Comparison of ENCODE assay signal across 17 cellular contexts in the genomic region with DNA sequence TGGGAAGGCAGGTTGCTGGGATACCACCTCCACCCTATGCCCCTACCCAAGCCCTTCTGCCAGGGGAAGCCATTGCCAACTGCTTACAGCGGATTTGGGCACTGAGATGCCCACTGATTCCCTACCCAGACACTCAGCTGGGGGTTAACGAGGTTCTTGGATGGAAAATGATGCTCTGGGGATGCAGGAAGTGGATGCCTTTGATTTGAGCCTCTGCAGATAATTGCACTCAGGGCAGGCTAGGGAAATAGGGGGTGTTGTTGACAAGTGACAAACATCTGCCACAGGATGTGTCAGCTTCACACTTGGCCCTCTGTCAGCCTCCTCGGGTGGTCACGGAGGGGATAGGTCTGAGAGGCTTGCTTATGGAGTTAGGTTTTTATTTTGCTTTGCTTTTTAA. TPM values are rescaled to one million over a fixed set of nuclear protein-coding genes. Genes with fewer than 3 reads are reported as not detected.
A peak's percentile ranks its signal among the peaks of the same experiment; 100 is the strongest.
DNase-seq lines count a peak whose midpoint lies in the region; ATAC-seq lines count a peak whose summit lies in the region.
"Had no signal": no experiment of that assay in that cellular context is flagged by ENCODE, and none has a peak within 500 bp of the region (broad histone marks: within the 10 kb centered on the region; RNA-seq: fewer than 3 reads in every experiment).

No MANE protein-coding gene starts in this region.

- H3K27ac Mint-ChIP-seq in immature natural killer cell: peak overlapping the region; percentile 5 to 73 (median 48)
- H3K27ac Mint-ChIP-seq: CD4-positive, alpha-beta T cell; H9 had no signal

- no peaks in the 10 kb centered on the region for H3K36me3 Mint-ChIP-seq in immature natural killer cell

- in situ Hi-C loops in G401 (cut with HindIII; ENCODE audit: low sequenced_read_pairs): no loop called here

- ATAC-seq in GM21825 (IDR thresholded peaks at IDR 0.05; ENCODE audit: unreplicated experiment) (no peak), HG02610 (IDR thresholded peaks at IDR 0.05; ENCODE audit: unreplicated experiment) (no peak), HG02678 (IDR thresholded peaks at IDR 0.05; ENCODE audit: unreplicated experiment) (no peak)
- ATAC-seq: GM12878, K562 had no signal

- peaks cover 0 to 4% (median 2%) of the 10 kb centered on the region in 3 donors for H3K27me3 Mint-ChIP-seq in immature natural killer cell (ENCODE audit: low read depth in 3 of 3)

- H3K4me1 Mint-ChIP-seq in immature natural killer cell: peaks cover 24 to 25% of the 10 kb centered on the region in 2 donors

- peak overlapping the region; percentile 8 to 82 (median 40) for H3K4me3 Mint-ChIP-seq in immature natural killer cell
- H3K4me3 Mint-ChIP-seq: CD4-positive, alpha-beta T cell; H9 had no signal

- H3K9me3 Mint-ChIP-seq in immature natural killer cell: no peaks in the 10 kb centered on the region
- H3K9me3 Mint-ChIP-seq: CD4-positive, alpha-beta T cell; H9 had no signal

- peak; percentile 28 for DNase-seq in DMS 273 (lab: John Stamatoyannopoulos, UW; ENCODE audit: unreplicated experiment)
- no peak for DNase-seq in DMS 273 treated with DMSO at 0.1 percent for 48 hours (lab: John Stamatoyannopoulos, UW)
- peak; percentile 19 for DNase-seq in G401 (ENCODE audit: low spot score)
- DNase-seq in NCI-H748 treated with DMSO at 0.1 percent for 48 hours (lab: John Stamatoyannopoulos, UW): peak; percentile 49
- peak; percentile 13 to 53 (median 26) for DNase-seq in immature natural killer cell
- DNase-seq: BE2C; Calu3; CD4-positive, alpha-beta T cell; DMS79; H9; NCI-H1436; NCI-H510A treated with DMSO at 0.1 percent for 48 hours had no signal

RNA-seq across cellular contexts. Expression of gene RPH3A, which starts 57.4 kb away (rescaled TPM):
- total RNA-seq in G401 (2014; rRNA removed; shearing (Covaris generic)): not detected in 2 replicates
- not detected for polyA plus RNA-seq in immature natural killer cell
- total RNA-seq: Calu3; CD4-positive, alpha-beta T cell; GM12878; H9; K562 had no signal
- polyA plus RNA-seq: GM12878 had no signal

RNA-seq across cellular contexts. Expression of gene OAS1, which starts 57.8 kb away (rescaled TPM):
- total RNA-seq in G401 (2014; rRNA removed; shearing (Covaris generic)): not detected in 2 replicates
- 10 to 100 TPM; 22.3 to 46.0 (median 25.6) TPM for polyA plus RNA-seq in immature natural killer cell
- total RNA-seq: H9 had no signal
